8 cellular contexts compared by ENCODE assay signal in the genomic region with DNA sequence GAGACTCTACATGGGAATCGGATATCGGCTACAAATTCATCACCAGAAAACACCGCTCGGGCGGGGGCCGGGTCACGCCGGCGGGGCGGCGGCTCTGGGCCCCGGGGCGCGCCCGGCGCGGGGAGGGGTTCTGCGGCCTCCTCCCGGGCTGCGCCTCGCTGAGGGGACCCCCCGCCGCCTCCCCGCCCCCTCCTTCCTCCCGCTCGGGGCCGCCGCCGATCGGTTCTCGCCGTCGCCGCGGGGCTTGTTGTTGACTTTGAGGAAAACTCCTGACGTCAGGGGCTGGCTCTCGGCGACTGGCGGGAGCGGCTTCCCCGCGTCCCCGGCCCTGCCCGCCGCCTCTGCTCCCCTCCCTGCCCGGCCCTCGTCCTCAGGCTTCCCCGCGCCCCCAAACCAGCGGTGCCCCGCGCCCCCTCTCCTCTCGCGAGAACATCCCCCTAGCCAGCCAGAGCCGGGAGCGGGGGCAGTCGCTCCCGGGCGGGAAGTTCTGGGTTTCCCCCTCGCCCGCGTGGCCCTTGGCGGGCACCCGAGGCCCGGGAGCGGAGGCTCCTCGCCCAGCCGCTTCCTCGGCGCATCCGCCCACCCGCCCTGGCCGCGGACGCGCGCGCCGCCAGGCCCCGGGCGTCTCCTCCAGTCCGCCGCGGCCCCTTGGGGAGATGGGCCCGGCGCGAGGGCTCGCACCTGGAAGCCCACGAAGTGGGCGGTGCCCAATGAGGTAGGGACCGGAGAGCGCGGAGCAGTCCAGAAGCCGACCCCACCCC. TPM values are rescaled to one million over a fixed set of nuclear protein-coding genes. Genes with fewer than 3 reads are reported as not detected.
DNase-seq lines count a peak whose midpoint lies in the region; ATAC-seq and TF ChIP-seq lines count a peak whose summit lies in the region.

No MANE protein-coding gene starts in this region.

- H3K4me1 Mint-ChIP-seq in glutamatergic neuron (ENCODE audit: low read depth, unreplicated experiment) (peaks cover 15% of the 10 kb centered on the region), osteocyte (ENCODE audit: unreplicated experiment) (peaks cover 31% of the 10 kb centered on the region)

- intact Hi-C loops in testis (cut with DNase I; ENCODE audit: low total_unique reads), result no loop called here

- no peaks in the 10 kb centered on the region for H3K36me3 ChIP-seq in KMS-11 (ENCODE audit: insufficient read depth)
- peaks cover 6% of the 10 kb centered on the region for H3K36me3 ChIP-seq in SJSA1
- no peaks in the 10 kb centered on the region for H3K36me3 ChIP-seq in testis (ENCODE audit: low read depth, missing control alignments)

- ATAC-seq in GM21737 (IDR thresholded peaks at IDR 0.05; ENCODE audit: unreplicated experiment), result peak; percentile 53
- ATAC-seq in activated naive CD4-positive, alpha-beta T cell treated with anti-CD3 and anti-CD28 coated beads, Interleukin-2, amount 50 U/mL, for 72 hours, result peak; percentile 77 to 79

- peaks cover 37% of the 10 kb centered on the region; the same call in 1 of the 2 replicates for H3K79me2 ChIP-seq in KMS-11 (ENCODE audit: insufficient read depth, low read depth)

- H3K27me3 ChIP-seq in KMS-11 (ENCODE audit: insufficient read depth, low read depth) (no peaks in the 10 kb centered on the region), SJSA1 (replicated peaks) (no peaks in the 10 kb centered on the region), testis (no peaks in the 10 kb centered on the region)

- peak overlapping the region; percentile 50 to 80 for H3K27ac Mint-ChIP-seq in activated naive CD4-positive, alpha-beta T cell treated with anti-CD3 and anti-CD28 coated beads, Interleukin-2, amount 50 U/mL, for 72 hours
- H3K27ac Mint-ChIP-seq in glutamatergic neuron (ENCODE audit: unreplicated experiment) (peak overlapping the region; percentile 96), osteocyte (ENCODE audit: unreplicated experiment) (peak overlapping the region; percentile 85)

- no peak for TF ChIP-seq POLR2A in testis (IDR thresholded peaks at IDR 0.05)

- H3K4me3 Mint-ChIP-seq in glutamatergic neuron (ENCODE audit: unreplicated experiment), result peak overlapping the region; percentile 96
- H3K4me3 Mint-ChIP-seq in osteocyte (ENCODE audit: unreplicated experiment), result peak overlapping the region; percentile 82

- TF ChIP-seq CTCF in KMS-11 (conservative IDR thresholded peaks at IDR 0.05; ENCODE audit: low read depth, low read length) (no peak), glutamatergic neuron (IDR thresholded peaks at IDR 0.05; ENCODE audit: partially characterized antibody, unreplicated experiment) (no peak), osteocyte (IDR thresholded peaks at IDR 0.05) (no peak), testis (IDR thresholded peaks at IDR 0.05) (no peak)

- no peaks in the 10 kb centered on the region for H4K20me1 ChIP-seq in KMS-11 (ENCODE audit: insufficient read depth)

- no peaks in the 10 kb centered on the region for H3K9me3 Mint-ChIP-seq in activated naive CD4-positive, alpha-beta T cell treated with anti-CD3 and anti-CD28 coated beads, Interleukin-2, amount 50 U/mL, for 72 hours
- H3K9me3 Mint-ChIP-seq in glutamatergic neuron (ENCODE audit: unreplicated experiment) (peaks cover 8% of the 10 kb centered on the region), osteocyte (ENCODE audit: unreplicated experiment) (no peaks in the 10 kb centered on the region)

- peak overlapping the region; percentile 89 for H3K4me3 ChIP-seq in KMS-11 (IDR thresholded peaks at IDR 0.05; ENCODE audit: insufficient read depth, low read depth, low read length)
- peak overlapping the region; percentile 86 for H3K4me3 ChIP-seq in SJSA1
- H3K4me3 ChIP-seq in testis, result peak overlapping the region; percentile 95 to 96

- H3K36me3 Mint-ChIP-seq in activated naive CD4-positive, alpha-beta T cell treated with anti-CD3 and anti-CD28 coated beads, Interleukin-2, amount 50 U/mL, for 72 hours, result peaks cover 4 to 11% of the 10 kb centered on the region in 2 donors
- H3K36me3 Mint-ChIP-seq in glutamatergic neuron (ENCODE audit: unreplicated experiment), result no peaks in the 10 kb centered on the region
- no peaks in the 10 kb centered on the region for H3K36me3 Mint-ChIP-seq in osteocyte (ENCODE audit: unreplicated experiment)

- H2AFZ ChIP-seq in KMS-11 (ENCODE audit: low read depth), result peak overlapping the region; percentile 71

- H3K27ac ChIP-seq in KMS-11, result peak overlapping the region; percentile 97
- peak overlapping the region; percentile 98 for H3K27ac ChIP-seq in SJSA1
- peak overlapping the region; percentile 98 to 99 for H3K27ac ChIP-seq in testis

- H3K9me3 ChIP-seq in SJSA1 (replicated peaks) (no peaks in the 10 kb centered on the region), testis (no peaks in the 10 kb centered on the region)

- DNase-seq in EL (peak; percentile 88), SJSA1 (ENCODE audit: low read depth in 1 of 2, low spot score in 2 of 2) (peak; percentile 73 to 87), glutamatergic neuron (peak; percentile 85), osteocyte (ENCODE audit: extremely low spot score, unreplicated experiment) (peak; percentile 95), testis (peak; percentile 87)
- DNase-seq in activated naive CD4-positive, alpha-beta T cell treated with anti-CD3 and anti-CD28 coated beads, Interleukin-2, amount 50 U/mL, for 72 hours (ENCODE audit: low spot score in 2 of 2), result peak; percentile 76 to 85

- peaks cover 40% of the 10 kb centered on the region for H3K4me1 ChIP-seq in KMS-11 (ENCODE audit: low read depth, poor library complexity, severe bottlenecking)
- peaks cover 20% of the 10 kb centered on the region for H3K4me1 ChIP-seq in SJSA1 (replicated peaks)
- H3K4me1 ChIP-seq in testis, result peaks cover 16% of the 10 kb centered on the region

- H3K9ac ChIP-seq in KMS-11, result peak overlapping the region; percentile 98

- 0% methylated on average over 17 to 33 of the region's 94 CpGs for WGBS in testis, 2 donors

- H3K27me3 Mint-ChIP-seq in glutamatergic neuron (ENCODE audit: unreplicated experiment) (peaks cover 12% of the 10 kb centered on the region), osteocyte (ENCODE audit: unreplicated experiment) (no peaks in the 10 kb centered on the region)

- H3K4me2 ChIP-seq in KMS-11, result peak overlapping the region; percentile 78; the same call in 1 of the 2 replicates

RNA-seq across cellular contexts. Expression of a gene that starts 0.5 kb away (rescaled TPM):
- 33.7 and 55.0 TPM in 2 replicates for total RNA-seq in SJSA1 (2014; rRNA removed; shearing (Covaris generic))
- 10 to 100 TPM; 24.9 to 37.3 TPM for total RNA-seq in activated naive CD4-positive, alpha-beta T cell treated with anti-CD3 and anti-CD28 coated beads, Interleukin-2, amount 50 U/mL, for 72 hours
- total RNA-seq in glutamatergic neuron (ENCODE audit: unreplicated experiment) (169 TPM), osteocyte (107 and 112 TPM in 2 replicates), testis (10 to 100 TPM; 61.8 to 70.9 TPM)
- polyA plus RNA-seq in testis (ENCODE audit: insufficient read depth, low read depth, low replicate concordance), result 32.3 TPM

Comparison
In these comparisons a context has a peak if more than half of its experiments do, and no peak if none do; other contexts are left out.
1. Peak in every context shown above with its lines: DNase-seq, ATAC-seq, H3K4me3 ChIP-seq and H3K27ac ChIP-seq.